ENCODE assay signal across 36 cellular contexts in genomic region chr7:117427258-117427701, GRCh38. TPM values are rescaled to one million over a fixed set of nuclear protein-coding genes. Genes with fewer than 3 reads are reported as not detected.
"Had no signal": no experiment of that assay in that cellular context is flagged by ENCODE, and none has a peak within 500 bp of the region (broad histone marks: within the 10 kb centered on the region; RNA-seq: fewer than 3 reads in every experiment).

Gene ASZ1 (minus strand): TSS chr7:117427493. CDS start chr7:117427460, 33 bp downstream.

- H3K4me3 Mint-ChIP-seq: activated CD4-positive, alpha-beta T cell treated with anti-CD3 and anti-CD28 coated beads, Interleukin-2, amount 10 ng/mL, durations not matched to agents 24 days and 14 days; activated CD8-positive, alpha-beta T cell treated with anti-CD3 and anti-CD28 coated beads for 36 hours; activated naive CD4-positive, alpha-beta T cell treated with anti-CD3 and anti-CD28 coated beads, Interleukin-2, amount 50 U/mL, for 24 hours; activated naive CD8-positive, alpha-beta T cell treated with anti-CD3 and anti-CD28 coated beads, Interleukin-2, amount 10 ng/mL, durations not matched to agents 7 days and 5 days; activated T-cell treated with anti-CD3 and anti-CD28 coated beads, Interleukin-2, amount 50 U/mL, for 72 hours; T-helper 1 cell treated with Interleukin-12 subunit alpha and Interleukin-12 subunit beta and Interleukin-4 antibody, amounts not matched to agents 30 μg/mL and 1 μg/mL, for 36 hours; T-helper 2 cell treated with Interferon-gamma antibody and Interleukin-4, amounts not matched to agents 5 μg/mL and 100 μg/mL, for 36 hours had no signal

- H3K27me3 Mint-ChIP-seq: activated CD8-positive, alpha-beta T cell treated with anti-CD3 and anti-CD28 coated beads for 36 hours; activated naive CD4-positive, alpha-beta T cell treated with anti-CD3 and anti-CD28 coated beads, Interleukin-2, amount 50 U/mL, for 24 hours; activated naive CD8-positive, alpha-beta T cell treated with anti-CD3 and anti-CD28 coated beads, Interleukin-2, amount 10 ng/mL, durations not matched to agents 7 days and 5 days had no signal

- H3K27ac Mint-ChIP-seq: activated CD4-positive, alpha-beta T cell treated with anti-CD3 and anti-CD28 coated beads, Interleukin-2, amount 10 ng/mL, durations not matched to agents 24 days and 14 days; activated CD8-positive, alpha-beta T cell treated with anti-CD3 and anti-CD28 coated beads for 36 hours; activated naive CD4-positive, alpha-beta T cell treated with anti-CD3 and anti-CD28 coated beads, Interleukin-2, amount 50 U/mL, for 24 hours; activated naive CD8-positive, alpha-beta T cell treated with anti-CD3 and anti-CD28 coated beads, Interleukin-2, amount 10 ng/mL, durations not matched to agents 7 days and 5 days; activated T-cell treated with anti-CD3 and anti-CD28 coated beads, Interleukin-2, amount 50 U/mL, for 72 hours; activated T-helper 2 cell treated with anti-CD3 and anti-CD28 coated beads, Interferon-gamma antibody, Interleukin-2, Interleukin-4, amounts not matched to agents 10 μg/mL and 5 μg/mL and 100 μg/mL, durations not matched to agents 14 hours and 24 hours and 36 hours; T-helper 1 cell treated with Interleukin-12 subunit alpha and Interleukin-12 subunit beta and Interleukin-4 antibody, amounts not matched to agents 30 μg/mL and 1 μg/mL, for 36 hours; T-helper 2 cell treated with Interferon-gamma antibody and Interleukin-4, amounts not matched to agents 5 μg/mL and 100 μg/mL, for 36 hours had no signal

- H3K4me3 ChIP-seq: body of pancreas, breast epithelium, Peyer's patch had no signal

- H3K4me1 Mint-ChIP-seq: activated CD4-positive, alpha-beta T cell treated with anti-CD3 and anti-CD28 coated beads, Interleukin-2, amount 10 ng/mL, durations not matched to agents 24 days and 14 days; activated naive CD4-positive, alpha-beta T cell treated with anti-CD3 and anti-CD28 coated beads, Interleukin-2, amount 50 U/mL, for 24 hours; activated naive CD8-positive, alpha-beta T cell treated with anti-CD3 and anti-CD28 coated beads, Interleukin-2, amount 10 ng/mL, durations not matched to agents 7 days and 5 days had no signal

- H3K4me1 ChIP-seq: body of pancreas, breast epithelium, Peyer's patch had no signal

- H3K9me3 ChIP-seq: body of pancreas, Peyer's patch had no signal

- H3K9me3 Mint-ChIP-seq: activated CD8-positive, alpha-beta T cell treated with anti-CD3 and anti-CD28 coated beads for 36 hours; activated T-helper 2 cell treated with anti-CD3 and anti-CD28 coated beads, Interferon-gamma antibody, Interleukin-2, Interleukin-4, amounts not matched to agents 10 μg/mL and 5 μg/mL and 100 μg/mL, durations not matched to agents 14 hours and 24 hours and 36 hours; T-helper 2 cell treated with Interferon-gamma antibody and Interleukin-4, amounts not matched to agents 5 μg/mL and 100 μg/mL, for 36 hours had no signal

- H3K36me3 Mint-ChIP-seq: activated naive CD4-positive, alpha-beta T cell treated with anti-CD3 and anti-CD28 coated beads, Interleukin-2, amount 50 U/mL, for 24 hours; activated naive CD8-positive, alpha-beta T cell treated with anti-CD3 and anti-CD28 coated beads, Interleukin-2, amount 10 ng/mL, durations not matched to agents 7 days and 5 days had no signal

- DNase-seq: activated CD4-positive, alpha-beta T cell treated with anti-CD3 and anti-CD28 coated beads, Interleukin-2, amount 10 ng/mL, durations not matched to agents 24 days and 14 days; activated CD4-positive, alpha-beta T cell treated with anti-CD3 and anti-CD28 coated beads, Interleukin-2, amount 50 U/mL, for 4 hours; activated CD8-positive, alpha-beta T cell treated with anti-CD3 and anti-CD28 coated beads for 36 hours; activated gamma-delta T cell; activated naive CD4-positive, alpha-beta T cell treated with Interleukin-2 at 50 U/mL for 16 hours; activated naive CD8-positive, alpha-beta T cell treated with anti-CD3 and anti-CD28 coated beads, Interleukin-2, amount 10 ng/mL, durations not matched to agents 7 days and 5 days; activated T-cell treated with anti-CD3 and anti-CD28 coated beads, Interleukin-2, amount 50 U/mL, for 1 hour; activated T-cell treated with anti-CD3 and anti-CD28 coated beads, Interleukin-2, amount 50 U/mL, for 72 hours; amygdala; body of pancreas; NCI-H1092 treated with DMSO at 0.1 percent for 48 hours; NCI-H1417; NCI-H146; NCI-H187; NCI-H2029 treated with DMSO at 0.1 percent for 48 hours; NCI-H2107; NCI-H2171; NCI-H510A; NCI-H526; NCI-H748 treated with DMSO at 0.1 percent for 48 hours; NK-92 treated with Interleukin-12 subunit alpha and Interleukin-12 subunit beta, amount 100 ng/mL, for 24 hours; PC-3; Peyer's patch; RPMI8226; SHP77 treated with DMSO at 0.1 percent for 48 hours had no signal

- H3K36me3 ChIP-seq: breast epithelium, Peyer's patch had no signal

- H3K27me3 ChIP-seq: body of pancreas, breast epithelium, Peyer's patch had no signal

- ATAC-seq: activated CD8-positive, alpha-beta T cell treated with anti-CD3 and anti-CD28 coated beads for 36 hours; activated T-cell treated with anti-CD3 and anti-CD28 coated beads, Interleukin-2, amount 50 U/mL, for 72 hours; body of pancreas; PC-3 had no signal

- H3K27ac ChIP-seq: body of pancreas, breast epithelium, Peyer's patch had no signal

- FAIRE-seq: astrocyte, TTC549 had no signal

RNA-seq across cellular contexts. Expression of gene ASZ1, which starts in this region (rescaled TPM):
- total RNA-seq: activated CD4-positive, alpha-beta T cell treated with anti-CD3 and anti-CD28 coated beads, Interleukin-2, amount 10 ng/mL, durations not matched to agents 24 days and 14 days; activated CD8-positive, alpha-beta memory T cell treated with anti-CD3 and anti-CD28 coated beads for 36 hours; activated CD8-positive, alpha-beta T cell treated with anti-CD3 and anti-CD28 coated beads for 36 hours; activated naive CD8-positive, alpha-beta T cell treated with anti-CD3 and anti-CD28 coated beads, Interleukin-2, amount 10 ng/mL, durations not matched to agents 7 days and 5 days; activated T-cell treated with anti-CD3 and anti-CD28 coated beads, Interleukin-2, amount 50 U/mL, for 72 hours; activated T-helper 2 cell treated with anti-CD3 and anti-CD28 coated beads, Interferon-gamma antibody, Interleukin-2, Interleukin-4, amounts not matched to agents 10 μg/mL and 5 μg/mL and 100 μg/mL, durations not matched to agents 14 hours and 24 hours and 36 hours; astrocyte; body of pancreas; breast epithelium; cardiac septum; M059J; PC-3; Peyer's patch had no signal
- polyA plus RNA-seq: adipose tissue had no signal
